In genomic region chr19:9935409-9936062, GRCh38 we compare ENCODE assay signal across 1 cellular context.
A peak's percentile ranks its signal among the peaks of the same experiment; 100 is the strongest.
TF ChIP-seq lines count a peak whose summit lies in the region.

No MANE protein-coding gene starts in this region.

TF ChIP-seq in HEK293, 187 proteins besides CTCF, POLR2A, EP300 and RAD21 (continued from another document):
- TF ChIP-seq ZSCAN4 (tag by site-specific recombination; IDR thresholded peaks at IDR 0.05) (0 out of 2 replicates have a peak, but pooled peaks have one; percentile 25), ZFP3 (tag by site-specific recombination; IDR thresholded peaks at IDR 0.05; ENCODE audit: low read depth) (no peak), ZBTB10 (tag by site-specific recombination; IDR thresholded peaks at IDR 0.05) (peak; percentile 75)
